8 cellular contexts compared by ENCODE assay signal in genomic region chr9:127698985-127699670, GRCh38. TPM values are rescaled to one million over a fixed set of nuclear protein-coding genes. Genes with fewer than 3 reads are reported as not detected.
DNase-seq lines count a peak whose midpoint lies in the region; ATAC-seq and TF ChIP-seq lines count a peak whose summit lies in the region.

No MANE protein-coding gene starts in this region.

- H3K27me3 ChIP-seq in gastroesophageal sphincter (peaks cover 6% of the 10 kb centered on the region), neural progenitor cell (no peaks in the 10 kb centered on the region)

- no peaks in the 10 kb centered on the region for H3K36me3 Mint-ChIP-seq in neural progenitor cell
- H3K36me3 Mint-ChIP-seq in stimulated activated naive CD8-positive, alpha-beta T cell treated with anti-CD3 and anti-CD28 coated beads, Interleukin-15, Interleukin-2, amounts not matched to agents 100 ng/mL and 50 ng/mL, for 24 hours (ENCODE audit: low read depth): no peaks in the 10 kb centered on the region

- peak overlapping the region; percentile 69 for H3K4me2 ChIP-seq in neural progenitor cell

- WGBS in gastroesophageal sphincter (ENCODE audit: low coverage in 1 of 2), 2 donors: 0 to 8% methylated on average over 2 to 21 of the region's 41 CpGs

- H3K4me1 Mint-ChIP-seq in neural progenitor cell: peaks cover 3% of the 10 kb centered on the region
- H3K4me1 Mint-ChIP-seq in stimulated activated naive CD8-positive, alpha-beta T cell treated with anti-CD3 and anti-CD28 coated beads, Interleukin-15, Interleukin-2, amounts not matched to agents 100 ng/mL and 50 ng/mL, for 24 hours (ENCODE audit: low read depth): peaks cover 15% of the 10 kb centered on the region

- H3K79me2 ChIP-seq in neural progenitor cell (ENCODE audit: low read depth): no peaks in the 10 kb centered on the region

- CTCF ChIA-PET in RWPE1 (lab: Yijun Ruan, JAX): interaction anchor here (0.5 to 0.6 kb wide), 2 partner anchors 30 to 867 kb away, joined by 3 read pairs; no protein-coding TSS in a partner anchor

- TF ChIP-seq CTCF in RWPE1 (conservative IDR thresholded peaks at IDR 0.05; ENCODE audit: low read depth): no peak
- TF ChIP-seq CTCF in gastroesophageal sphincter (IDR thresholded peaks at IDR 0.05): peak in 3 of 4 experiments; percentile 35 to 61 (median 43)
- TF ChIP-seq CTCF in neural progenitor cell (IDR thresholded peaks at IDR 0.05): peak; percentile 10

- peak overlapping the region; percentile 83 for H2AFZ ChIP-seq in neural progenitor cell (replicated peaks)

- H4K20me1 ChIP-seq in neural progenitor cell (ENCODE audit: low read depth): no peaks in the 10 kb centered on the region

- peaks cover 18% of the 10 kb centered on the region for H3F3A ChIP-seq in neural progenitor cell (ENCODE audit: low read depth)

- H3K4me1 ChIP-seq in gastroesophageal sphincter (peaks cover 0 to 21% (median 3%) of the 10 kb centered on the region in 3 donors), neural progenitor cell (no peaks in the 10 kb centered on the region)

- H3K4me3 Mint-ChIP-seq in neural progenitor cell: peak overlapping the region; percentile 75
- peak overlapping the region; percentile 76 for H3K4me3 Mint-ChIP-seq in stimulated activated naive CD8-positive, alpha-beta T cell treated with anti-CD3 and anti-CD28 coated beads, Interleukin-15, Interleukin-2, amounts not matched to agents 100 ng/mL and 50 ng/mL, for 24 hours

- H3K36me3 ChIP-seq in gastroesophageal sphincter (peaks cover 0 to 7% of the 10 kb centered on the region in 2 donors), neural progenitor cell (no peaks in the 10 kb centered on the region)

- peaks cover 5% of the 10 kb centered on the region for H3K27me3 Mint-ChIP-seq in neural progenitor cell (ENCODE audit: insufficient read depth, low read depth)
- no peaks in the 10 kb centered on the region for H3K27me3 Mint-ChIP-seq in stimulated activated naive CD8-positive, alpha-beta T cell treated with anti-CD3 and anti-CD28 coated beads, Interleukin-15, Interleukin-2, amounts not matched to agents 100 ng/mL and 50 ng/mL, for 24 hours

- no peak overlapping the region for H3K27ac Mint-ChIP-seq in neural progenitor cell
- H3K27ac Mint-ChIP-seq in stimulated activated naive CD8-positive, alpha-beta T cell treated with anti-CD3 and anti-CD28 coated beads, Interleukin-15, Interleukin-2, amounts not matched to agents 100 ng/mL and 50 ng/mL, for 24 hours: peak overlapping the region; percentile 45

- POLR2A ChIA-PET in RWPE1 (lab: Yijun Ruan, JAX; ENCODE audit: low non-redundant PET): no interaction called here

- peak; percentile 45 to 49 for TF ChIP-seq POLR2A in gastroesophageal sphincter (IDR thresholded peaks at IDR 0.05)

- ATAC-seq in GM18508 (IDR thresholded peaks at IDR 0.05; ENCODE audit: insufficient read depth, unreplicated experiment): peak; percentile 82
- peak; percentile 81 for ATAC-seq in HG03095 (IDR thresholded peaks at IDR 0.05; ENCODE audit: unreplicated experiment)
- peak; percentile 99 for ATAC-seq in gastroesophageal sphincter

- H3K4me3 ChIP-seq in gastroesophageal sphincter (peak overlapping the region in 1 of 2 donors; percentile 38), neural progenitor cell (peak overlapping the region; percentile 36)

- no peak for TF ChIP-seq EP300 in gastroesophageal sphincter (IDR thresholded peaks at IDR 0.05)

- no peak overlapping the region for H3K9ac ChIP-seq in neural progenitor cell

- H3K27ac ChIP-seq in RWPE1 (peak overlapping the region; percentile 21; the same call in 1 of the 2 replicates), gastroesophageal sphincter (peak overlapping the region; percentile 42 to 90 (median 86)), neural progenitor cell (no peak overlapping the region)

- H3K9me3 Mint-ChIP-seq in neural progenitor cell: no peaks in the 10 kb centered on the region
- no peaks in the 10 kb centered on the region for H3K9me3 Mint-ChIP-seq in stimulated activated naive CD8-positive, alpha-beta T cell treated with anti-CD3 and anti-CD28 coated beads, Interleukin-15, Interleukin-2, amounts not matched to agents 100 ng/mL and 50 ng/mL, for 24 hours

- no peaks in the 10 kb centered on the region for H3K9me3 ChIP-seq in gastroesophageal sphincter
- H3K9me3 ChIP-seq in neural progenitor cell (ENCODE audit: low read depth): no peaks in the 10 kb centered on the region

- peak; percentile 100 for DNase-seq in RWPE1 (ENCODE audit: low spot score)
- peak; percentile 86 for DNase-seq in activated naive CD4-positive, alpha-beta T cell treated with anti-CD3 and anti-CD28 coated beads, Interleukin-2, amount 50 U/mL, for 16 hours
- DNase-seq in neural progenitor cell (ENCODE audit: low spot score): peak; percentile 97
- DNase-seq in NCI-H1436 (lab: John Stamatoyannopoulos, UW): no peak

RNA-seq across cellular contexts. Expression of gene CFAP157, which starts 7.7 kb away (rescaled TPM):
- under 1 TPM in 1 of 4 donors, not detected in 3; 0.31 TPM for total RNA-seq in gastroesophageal sphincter
- 0.31 TPM in 1 of 2 replicates, not detected in the other for total RNA-seq in neural progenitor cell (ENCODE audit: low replicate concordance)

RNA-seq across cellular contexts. Expression of gene PTRH1, which starts 16.3 kb away (rescaled TPM):
- 10 to 100 TPM in 3 of 4 donors, 1 to 10 TPM in 1; 8.7 to 19.3 (median 16.8) TPM for total RNA-seq in gastroesophageal sphincter
- total RNA-seq in neural progenitor cell (ENCODE audit: low replicate concordance): 1.3 and 5.4 TPM in 2 replicates

RNA-seq across cellular contexts. Expression of gene TTC16, which starts 16.8 kb away (rescaled TPM):
- total RNA-seq in gastroesophageal sphincter (not detected), neural progenitor cell (ENCODE audit: low replicate concordance) (not detected in 2 replicates)

RNA-seq across cellular contexts. Expression of gene TOR2A, which starts 36.0 kb away (rescaled TPM):
- total RNA-seq in gastroesophageal sphincter: 1 to 10 TPM; 5.9 to 8.9 (median 7.6) TPM
- 5.5 and 18.3 TPM in 2 replicates for total RNA-seq in neural progenitor cell (ENCODE audit: low replicate concordance)
